8 cellular contexts compared by ENCODE assay signal in genomic region chr11:8913961-8914660, GRCh38. TPM values are rescaled to one million over a fixed set of nuclear protein-coding genes. Genes with fewer than 3 reads are reported as not detected.
DNase-seq lines count a peak whose midpoint lies in the region; ATAC-seq, FAIRE-seq and TF ChIP-seq lines count a peak whose summit lies in the region.

No MANE protein-coding gene starts in this region.

- FAIRE-seq in GM12891 (lab: Jason Lieb, UNC) (peak; percentile 91), pancreas (lab: Jason Lieb, UNC) (no peak)

- no peak for TF ChIP-seq POLR2A in GM12891 (IDR thresholded peaks at IDR 0.05; ENCODE audit: low read depth, low read length)

- H3K4me3 ChIP-seq in AG10803 (ENCODE audit: low read length): peak overlapping the region; percentile 25
- no peak overlapping the region for H3K4me3 ChIP-seq in pancreas

- peak overlapping the region in 2 of 4 donors; percentile 10 to 53 for H3K27ac ChIP-seq in pancreas

- DNase-seq in AG10803 (ENCODE audit: low read depth) (no peak), GM12891 (ENCODE audit: insufficient read length, low spot score) (no peak), NCI-H446 treated with DMSO at 0.1 percent for 48 hours (lab: John Stamatoyannopoulos, UW) (peak; percentile 17), fibroblast of gingiva (ENCODE audit: low read depth) (peak; percentile 11), pancreas (no peak), SHP77 treated with DMSO at 0.1 percent for 48 hours (lab: John Stamatoyannopoulos, UW) (no peak)
- peak; percentile 60 to 64 for DNase-seq in activated T-cell treated with anti-CD3 and anti-CD28 coated beads, Interleukin-2, amount 50 U/mL, for 48 hours

- peaks cover 0 to 17% (median 0%) of the 10 kb centered on the region in 3 donors for H3K36me3 ChIP-seq in pancreas

- peak in 1 of 4 donors; percentile 9 for ATAC-seq in pancreas
- ATAC-seq in GM21423 (IDR thresholded peaks at IDR 0.05; ENCODE audit: unreplicated experiment): no peak

- H3K9me3 ChIP-seq in pancreas: no peaks in the 10 kb centered on the region

- intact Hi-C loops in pancreas (cut with DNase I): no loop called here

- WGBS in pancreas, 2 donors: 31 to 36% methylated on average over 9 of the region's 9 CpGs

- H3K4me1 ChIP-seq in pancreas: peaks cover 3 to 7% (median 5%) of the 10 kb centered on the region in 3 donors

- H3K27me3 ChIP-seq in pancreas: no peaks in the 10 kb centered on the region

- TF ChIP-seq CTCF in AG10803 (conservative IDR thresholded peaks at IDR 0.05; ENCODE audit: low read length): peak; percentile 67
- peak in 3 of 4 donors; percentile 13 to 29 (median 18) for TF ChIP-seq CTCF in pancreas (IDR thresholded peaks at IDR 0.05)

TF ChIP-seq in GM12891, 5 proteins besides CTCF, POLR2A, EP300 and RAD21:
- TF ChIP-seq SPI1 (IDR thresholded peaks at IDR 0.05; ENCODE audit: low read depth, low read length) (no peak), POU2F2 (IDR thresholded peaks at IDR 0.05; ENCODE audit: low read depth, low read length) (peak; percentile 24; the same call in 1 of the 2 replicates)

RNA-seq across cellular contexts. Expression of gene AKIP1, which starts 3.1 kb away (rescaled TPM):
- 20.1 TPM for polyA plus RNA-seq in GM12891 (2012; ENCODE audit: low read depth, missing spikeins)
- 10 to 100 TPM in 1 of 6 donors, 1 to 10 TPM in 5; 6.3 to 11.6 (median 7.9) TPM for total RNA-seq in pancreas
- polyA plus RNA-seq in pancreas: 10 to 100 TPM in 1 of 2 donors, 1 to 10 TPM in 1; 6.5 to 11.6 TPM

RNA-seq across cellular contexts. Expression of gene C11orf16, which starts 18.6 kb away (rescaled TPM):
- polyA plus RNA-seq in GM12891 (2012; ENCODE audit: low read depth, missing spikeins): not detected
- total RNA-seq in pancreas: not detected
- not detected for polyA plus RNA-seq in pancreas

RNA-seq across cellular contexts. Expression of gene ASCL3, which starts 28.7 kb away (rescaled TPM):
- polyA plus RNA-seq in GM12891 (2012; ENCODE audit: low read depth, missing spikeins): not detected
- total RNA-seq in pancreas: under 1 TPM in 1 of 6 donors, not detected in 5; 0.34 TPM
- not detected for polyA plus RNA-seq in pancreas

RNA-seq across cellular contexts. Expression of gene TMEM9B, which starts 50.1 kb away (rescaled TPM):
- polyA plus RNA-seq in GM12891 (2012; ENCODE audit: low read depth, missing spikeins): 21.1 TPM
- total RNA-seq in pancreas: 10 to 100 TPM; 12.8 to 23.3 (median 19.5) TPM
- 10 to 100 TPM; 14.7 to 39.4 TPM for polyA plus RNA-seq in pancreas

Comparison
In these comparisons a context has a peak if more than half of its experiments do, and no peak if none do; other contexts are left out.
1. DNase-seq: peak in NCI-H446 treated with DMSO at 0.1 percent for 48 hours (single experiment), activated T-cell treated with anti-CD3 and anti-CD28 coated beads, Interleukin-2, amount 50 U/mL, for 48 hours (2 of 2) and fibroblast of gingiva (single experiment); none in AG10803 (single experiment), GM12891 (single experiment), pancreas (0 of 6) and SHP77 treated with DMSO at 0.1 percent for 48 hours (single experiment).